ENCODE assay signal across 8 cellular contexts in the genomic region with DNA sequence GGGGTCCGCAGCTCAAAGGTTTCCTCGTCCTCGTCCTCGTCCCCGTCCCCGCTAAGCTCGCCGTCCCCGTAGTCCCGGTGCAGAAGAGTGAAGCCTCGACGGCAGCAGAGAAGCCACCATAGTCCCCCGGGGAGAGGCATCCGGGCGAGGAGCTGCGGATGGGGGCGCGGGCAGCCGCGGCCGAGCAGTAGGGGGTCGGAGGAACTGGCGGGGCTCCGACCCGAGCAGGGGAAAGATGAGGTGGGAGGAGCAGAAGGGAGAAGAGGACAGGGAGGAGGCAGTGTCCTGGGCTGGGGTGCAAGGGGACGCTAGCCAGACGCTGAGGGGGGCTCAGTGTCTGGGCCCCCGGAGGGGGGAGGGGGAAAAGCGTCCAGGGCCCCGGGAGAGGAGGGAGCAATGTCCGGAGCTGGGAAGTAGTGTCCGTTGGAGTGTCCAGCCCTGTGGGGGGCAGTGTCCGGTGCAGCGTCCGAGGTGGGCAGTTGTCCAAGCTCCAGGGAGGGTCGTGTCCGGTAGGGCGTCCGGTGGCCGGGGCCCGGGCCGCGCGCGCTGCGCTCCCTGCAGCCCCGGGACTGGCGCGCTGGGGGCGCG. TPM values are rescaled to one million over a fixed set of nuclear protein-coding genes. Genes with fewer than 3 reads are reported as not detected.
DNase-seq lines count a peak whose midpoint lies in the region; ATAC-seq, FAIRE-seq and TF ChIP-seq lines count a peak whose summit lies in the region.

PLEKHH3 (minus strand) TSS at position 571 of the 588 bp plus-strand sequence; CDS start at position 140, 431 bp downstream.

- H3K4me2 ChIP-seq in neural cell (ENCODE audit: low read length), result peak within 1 kb of the TSS; percentile 43

- no peak for TF ChIP-seq RAD21 in neural cell (conservative IDR thresholded peaks at IDR 0.05)

- TF ChIP-seq CTCF in BJ (IDR thresholded peaks at IDR 0.05; ENCODE audit: insufficient read depth, low read depth, low read length) (peak; percentile 11; the same call in 1 of the 2 replicates), HFF-Myc (IDR thresholded peaks at IDR 0.05; ENCODE audit: low read depth, low read length, missing control alignments) (no peak), neural cell (IDR thresholded peaks at IDR 0.05; ENCODE audit: poor library complexity, severe bottlenecking) (no peak)

- H3K4me3 ChIP-seq in BJ (ENCODE audit: low read depth, low read length) (peak within 1 kb of the TSS; percentile 83), HFF-Myc (replicated peaks; ENCODE audit: low read depth, low read length) (peak within 1 kb of the TSS; percentile 63), neural cell (ENCODE audit: low read length) (peak within 1 kb of the TSS; percentile 80)

- CTCF ChIA-PET in BJ (lab: Yijun Ruan, JAX), result interaction anchor here (0.6 to 5.3 kb wide), 7 partner anchors 9 to 99 kb away, joined by 3 to 30 read pairs (median 3); partner anchors contain the start of genes PSMC3IP, RETREG3, TUBG1 and TUBG2

- H3K9me2 ChIP-seq in neural cell (ENCODE audit: insufficient read depth, low read length), result no peaks in the 10 kb centered on the region

- no peaks in the 10 kb centered on the region for H3F3A ChIP-seq in neural cell (ENCODE audit: insufficient read depth, low read length, poor library complexity, severe bottlenecking)

- DNase-seq in BJ (ENCODE audit: low read depth), result no peak
- DNase-seq in HFF-Myc (ENCODE audit: extremely low read depth, low read depth), result no peak
- DNase-seq in DMS153 treated with DMSO at 0.1 percent for 48 hours (lab: John Stamatoyannopoulos, UW; ENCODE audit: unreplicated experiment), result no peak
- DNase-seq in HTR-8/SVneo (ENCODE audit: insufficient read length, low spot score), result no peak

- no peak for TF ChIP-seq EP300 in neural cell (conservative IDR thresholded peaks at IDR 0.05; ENCODE audit: poor library complexity, severe bottlenecking)

- H3K27me3 ChIP-seq in BJ (ENCODE audit: control insufficient read depth, insufficient read depth, low read length), result no peaks in the 10 kb centered on the region
- H3K27me3 ChIP-seq in neural cell (ENCODE audit: insufficient read depth, low read depth, low read length), result no peaks in the 10 kb centered on the region

- ATAC-seq in SK-N-SH treated with all-trans-retinoic acid at 6 μM for 48 hours (peak; percentile 3), esophagus mucosa (peak; percentile 0), HG03442 (IDR thresholded peaks at IDR 0.05; ENCODE audit: unreplicated experiment) (no peak)

- no peaks in the 10 kb centered on the region for H4K20me1 ChIP-seq in neural cell (ENCODE audit: insufficient read depth)

- peak within 1 kb of the TSS; percentile 95 for H3K27ac ChIP-seq in neural cell (ENCODE audit: low read length)

- POLR2A ChIA-PET in BJ (lab: Charles Lee), result interaction anchor here (1.6 kb wide), 1 partner anchor 158 kb away, joined by 3 read pairs; no protein-coding TSS in a partner anchor

- peaks cover 13% of the 10 kb centered on the region for H3K36me3 ChIP-seq in BJ (ENCODE audit: control insufficient read depth, insufficient read depth, low read length)
- no peaks in the 10 kb centered on the region for H3K36me3 ChIP-seq in neural cell (ENCODE audit: insufficient read depth, low read length)

- peak within 1 kb of the TSS; percentile 75 for H2AFZ ChIP-seq in neural cell (ENCODE audit: low read depth, low read length)

- H3K9me3 ChIP-seq in neural cell (ENCODE audit: low read length), result no peaks in the 10 kb centered on the region

- no peak for FAIRE-seq in HTR-8/SVneo (lab: Jason Lieb, UNC)

- H3K79me2 ChIP-seq in neural cell (replicated peaks; ENCODE audit: insufficient read depth, low read length), result peaks cover 8% of the 10 kb centered on the region

- peak within 1 kb of the TSS; percentile 86 for H3K9ac ChIP-seq in neural cell (ENCODE audit: low read length)

TF ChIP-seq in SK-N-SH treated with all-trans-retinoic acid at 6 μM for 48 hours, 23 proteins besides CTCF, POLR2A, EP300 and RAD21:
- TF ChIP-seq PPARA (CRISPR knock-in tag; IDR thresholded peaks at IDR 0.05; ENCODE audit: borderline replicate concordance) (no peak), ESRRG (CRISPR knock-in tag; IDR thresholded peaks at IDR 0.05) (no peak), SNAI2 (CRISPR knock-in tag; IDR thresholded peaks at IDR 0.05) (no peak), CREB5 (CRISPR knock-in tag; IDR thresholded peaks at IDR 0.05; ENCODE audit: low read depth) (no peak), PATZ1 (CRISPR knock-in tag; IDR thresholded peaks at IDR 0.05; ENCODE audit: borderline replicate concordance) (peak; percentile 71), TOX (CRISPR knock-in tag; IDR thresholded peaks at IDR 0.05; ENCODE audit: borderline replicate concordance) (no peak), ZNF565 (CRISPR knock-in tag; conservative IDR thresholded peaks at IDR 0.05; ENCODE audit: low read depth) (no peak), ISL1 (CRISPR knock-in tag; IDR thresholded peaks at IDR 0.05) (no peak)

TF ChIP-seq in neural cell, 6 proteins besides CTCF, POLR2A, EP300 and RAD21:
- TF ChIP-seq TAF1 (IDR thresholded peaks at IDR 0.05; ENCODE audit: low read depth) (no peak), MXI1 (conservative IDR thresholded peaks at IDR 0.05; ENCODE audit: poor library complexity, severe bottlenecking) (peak; percentile 23), EZH2 (IDR thresholded peaks at IDR 0.05; ENCODE audit: borderline replicate concordance, insufficient read depth, low read length, poor library complexity, severe bottlenecking) (no peak), POLR2AphosphoS5 (IDR thresholded peaks at IDR 0.05) (peak; percentile 71), SMC3 (conservative IDR thresholded peaks at IDR 0.05; ENCODE audit: poor library complexity) (no peak)
- TF ChIP-seq, protein P1, sequence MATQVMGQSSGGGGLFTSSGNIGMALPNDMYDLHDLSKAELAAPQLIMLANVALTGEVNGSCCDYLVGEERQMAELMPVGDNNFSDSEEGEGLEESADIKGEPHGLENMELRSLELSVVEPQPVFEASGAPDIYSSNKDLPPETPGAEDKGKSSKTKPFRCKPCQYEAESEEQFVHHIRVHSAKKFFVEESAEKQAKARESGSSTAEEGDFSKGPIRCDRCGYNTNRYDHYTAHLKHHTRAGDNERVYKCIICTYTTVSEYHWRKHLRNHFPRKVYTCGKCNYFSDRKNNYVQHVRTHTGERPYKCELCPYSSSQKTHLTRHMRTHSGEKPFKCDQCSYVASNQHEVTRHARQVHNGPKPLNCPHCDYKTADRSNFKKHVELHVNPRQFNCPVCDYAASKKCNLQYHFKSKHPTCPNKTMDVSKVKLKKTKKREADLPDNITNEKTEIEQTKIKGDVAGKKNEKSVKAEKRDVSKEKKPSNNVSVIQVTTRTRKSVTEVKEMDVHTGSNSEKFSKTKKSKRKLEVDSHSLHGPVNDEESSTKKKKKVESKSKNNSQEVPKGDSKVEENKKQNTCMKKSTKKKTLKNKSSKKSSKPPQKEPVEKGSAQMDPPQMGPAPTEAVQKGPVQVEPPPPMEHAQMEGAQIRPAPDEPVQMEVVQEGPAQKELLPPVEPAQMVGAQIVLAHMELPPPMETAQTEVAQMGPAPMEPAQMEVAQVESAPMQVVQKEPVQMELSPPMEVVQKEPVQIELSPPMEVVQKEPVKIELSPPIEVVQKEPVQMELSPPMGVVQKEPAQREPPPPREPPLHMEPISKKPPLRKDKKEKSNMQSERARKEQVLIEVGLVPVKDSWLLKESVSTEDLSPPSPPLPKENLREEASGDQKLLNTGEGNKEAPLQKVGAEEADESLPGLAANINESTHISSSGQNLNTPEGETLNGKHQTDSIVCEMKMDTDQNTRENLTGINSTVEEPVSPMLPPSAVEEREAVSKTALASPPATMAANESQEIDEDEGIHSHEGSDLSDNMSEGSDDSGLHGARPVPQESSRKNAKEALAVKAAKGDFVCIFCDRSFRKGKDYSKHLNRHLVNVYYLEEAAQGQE (IDR thresholded peaks at IDR 0.05; ENCODE audit: borderline replicate concordance), result peak; percentile 45

RNA-seq across cellular contexts. Expression of gene PLEKHH3, which starts in this region (rescaled TPM):
- polyA plus RNA-seq in BJ (2011; rRNA removed) (5.6 and 9.1 TPM in 2 replicates), neural cell (18.4 and 20.2 TPM in 2 replicates)
- polyA minus RNA-seq in BJ (2011; rRNA and poly(A)+ RNA removed), result 3.7 and 3.9 TPM in 2 replicates
- 49.6 TPM for total RNA-seq in esophagus mucosa
- 14.1 and 19.0 TPM in 2 replicates for polyA minus RNA-seq in neural cell
